Comparison of ENCODE assay signal across 1 cellular context in genomic region chr20:48658198-48658476, GRCh38.
TF ChIP-seq lines count a peak whose summit lies in the region.

No MANE protein-coding gene starts in this region.

TF ChIP-seq in IMR-90, 13 proteins besides CTCF, POLR2A, EP300 and RAD21 (continued from another document):
- TF ChIP-seq RCOR1 (IDR thresholded peaks at IDR 0.05; ENCODE audit: insufficient replicate concordance, low read length) (no peak), NFE2L2 (IDR thresholded peaks at IDR 0.05; ENCODE audit: low read depth, low read length) (no peak)
